8 cellular contexts compared by ENCODE assay signal in genomic region chr17:83051423-83052240, GRCh38. TPM values are rescaled to one million over a fixed set of nuclear protein-coding genes. Genes with fewer than 3 reads are reported as not detected.
DNase-seq lines count a peak whose midpoint lies in the region; ATAC-seq and TF ChIP-seq lines count a peak whose summit lies in the region.

No MANE protein-coding gene starts in this region.

- no peaks in the 10 kb centered on the region for H3K27me3 ChIP-seq in DND-41 (ENCODE audit: insufficient read depth, low read length, poor library complexity)
- no peaks in the 10 kb centered on the region for H3K27me3 ChIP-seq in Karpas-422 (ENCODE audit: low read length)

- H2AFZ ChIP-seq in DND-41 (ENCODE audit: low read depth, low read length) = peak overlapping the region; percentile 93
- peak overlapping the region; percentile 87; the same call in 1 of the 2 replicates for H2AFZ ChIP-seq in Karpas-422 (ENCODE audit: low read length)

- no peaks in the 10 kb centered on the region for H3K27me3 Mint-ChIP-seq in activated T-helper 2 cell treated with anti-CD3 and anti-CD28 coated beads, Interferon-gamma antibody, Interleukin-2, Interleukin-4, amounts not matched to agents 10 μg/mL and 5 μg/mL and 100 μg/mL, durations not matched to agents 14 hours and 24 hours and 36 hours (ENCODE audit: low read depth)
- H3K27me3 Mint-ChIP-seq in natural killer cell treated with Interleukin-12 subunit alpha and Interleukin-12 subunit beta and Interleukin-15 and Interleukin-18, amount 100 ng/mL, for 72 hours = no peaks in the 10 kb centered on the region

- H3K36me3 ChIP-seq in DND-41 (ENCODE audit: insufficient read depth, low read length) = peaks cover 6% of the 10 kb centered on the region
- H3K36me3 ChIP-seq in Karpas-422 (ENCODE audit: insufficient read depth, low read length) = peaks cover 5% of the 10 kb centered on the region

- H3K27ac Mint-ChIP-seq in activated T-helper 2 cell treated with anti-CD3 and anti-CD28 coated beads, Interferon-gamma antibody, Interleukin-2, Interleukin-4, amounts not matched to agents 10 μg/mL and 5 μg/mL and 100 μg/mL, durations not matched to agents 14 hours and 24 hours and 36 hours = peak overlapping the region; percentile 83
- peak overlapping the region in 1 of 2 donors; percentile 96 for H3K27ac Mint-ChIP-seq in natural killer cell treated with Interleukin-12 subunit alpha and Interleukin-12 subunit beta and Interleukin-15 and Interleukin-18, amount 100 ng/mL, for 72 hours

- H3K4me3 ChIP-seq in DND-41 (ENCODE audit: low read depth in 1 of 2, low read length in 2 of 2) (peak overlapping the region; percentile 35 to 71; a peak in 3 of 4 replicates), Karpas-422 (ENCODE audit: low read length) (peak overlapping the region; percentile 75)

- no peaks in the 10 kb centered on the region for H3K9me2 ChIP-seq in Karpas-422 (replicated peaks; ENCODE audit: insufficient read depth, low read length)

- peaks cover 14% of the 10 kb centered on the region for H3K9me3 Mint-ChIP-seq in activated T-helper 2 cell treated with anti-CD3 and anti-CD28 coated beads, Interferon-gamma antibody, Interleukin-2, Interleukin-4, amounts not matched to agents 10 μg/mL and 5 μg/mL and 100 μg/mL, durations not matched to agents 14 hours and 24 hours and 36 hours
- peaks cover 2% of the 10 kb centered on the region for H3K9me3 Mint-ChIP-seq in natural killer cell treated with Interleukin-12 subunit alpha and Interleukin-12 subunit beta and Interleukin-15 and Interleukin-18, amount 100 ng/mL, for 72 hours

- H3K4me3 Mint-ChIP-seq in activated T-helper 2 cell treated with anti-CD3 and anti-CD28 coated beads, Interferon-gamma antibody, Interleukin-2, Interleukin-4, amounts not matched to agents 10 μg/mL and 5 μg/mL and 100 μg/mL, durations not matched to agents 14 hours and 24 hours and 36 hours (ENCODE audit: low read depth) = peak overlapping the region; percentile 77
- peak overlapping the region; percentile 95 for H3K4me3 Mint-ChIP-seq in natural killer cell treated with Interleukin-12 subunit alpha and Interleukin-12 subunit beta and Interleukin-15 and Interleukin-18, amount 100 ng/mL, for 72 hours

- intact Hi-C loops in activated T-helper 2 cell treated with anti-CD3 and anti-CD28 coated beads, Interferon-gamma antibody, Interleukin-2, Interleukin-4, amounts not matched to agents 10 μg/mL and 5 μg/mL and 100 μg/mL, durations not matched to agents 14 hours and 24 hours and 36 hours (cut with micrococcal nuclease) = loop anchor here (5.0 kb wide), 1 partner anchor 404 kb away; the partner anchor contains the start of gene WDR45B

- H3K79me2 ChIP-seq in DND-41 (ENCODE audit: insufficient read depth, low read length) (peaks cover 30% of the 10 kb centered on the region), Karpas-422 (ENCODE audit: low read length) (no peaks in the 10 kb centered on the region)

- no peak for TF ChIP-seq CTCF in DND-41 (IDR thresholded peaks at IDR 0.05; ENCODE audit: borderline replicate concordance, extremely low read depth, low read length, poor library complexity, severe bottlenecking)

- peak; percentile 84 for ATAC-seq in DND-41 (ENCODE audit: insufficient read depth, low read depth)
- peak; percentile 88 for ATAC-seq in GM21825 (IDR thresholded peaks at IDR 0.05; ENCODE audit: unreplicated experiment)
- peak; percentile 96 to 97 for ATAC-seq in natural killer cell treated with Interleukin-12 subunit alpha and Interleukin-12 subunit beta and Interleukin-15 and Interleukin-18, amount 100 ng/mL, for 72 hours

- H3K9ac ChIP-seq in DND-41 (ENCODE audit: low read depth, low read length) (peak overlapping the region; percentile 88), Karpas-422 (ENCODE audit: low read length) (peak overlapping the region; percentile 83)

- H3K4me1 ChIP-seq in DND-41 (ENCODE audit: insufficient read depth, low read length) (peaks cover 52% of the 10 kb centered on the region), Karpas-422 (ENCODE audit: low read length) (peaks cover 24% of the 10 kb centered on the region)

- DNase-seq in DND-41 = peak; percentile 98
- peak; percentile 99 for DNase-seq in Karpas-422
- DNase-seq in RPMI7951 (ENCODE audit: low read depth) = peak; percentile 92
- DNase-seq in activated T-helper 2 cell treated with anti-CD3 and anti-CD28 coated beads, Interferon-gamma antibody, Interleukin-2, Interleukin-4, amounts not matched to agents 10 μg/mL and 5 μg/mL and 100 μg/mL, durations not matched to agents 14 hours and 24 hours and 36 hours (ENCODE audit: low spot score) = peak; percentile 97
- peak; percentile 93 for DNase-seq in fibroblast of peridontal ligament (ENCODE audit: extremely low read depth)
- peak; percentile 99 for DNase-seq in natural killer cell treated with Interleukin-12 subunit alpha and Interleukin-12 subunit beta and Interleukin-15 and Interleukin-18, amount 100 ng/mL, for 72 hours (ENCODE audit: low spot score)
- peak; percentile 96 for DNase-seq in stimulated activated naive CD4-positive, alpha-beta T cell treated with Interleukin-2 at 50 U/mL for 16 hours (lab: John Stamatoyannopoulos, UW)

- peak overlapping the region; percentile 91 for H3K27ac ChIP-seq in DND-41 (ENCODE audit: low read length)
- peak overlapping the region; percentile 53; the same call in 1 of the 2 replicates for H3K27ac ChIP-seq in Karpas-422 (ENCODE audit: low read length)

- no peaks in the 10 kb centered on the region for H4K20me1 ChIP-seq in DND-41 (ENCODE audit: insufficient read depth, low read length)
- no peaks in the 10 kb centered on the region for H4K20me1 ChIP-seq in Karpas-422 (ENCODE audit: insufficient read depth, low read depth, low read length)

- H3K4me2 ChIP-seq in DND-41 (ENCODE audit: insufficient read depth, low read length) (peak overlapping the region; percentile 87), Karpas-422 (ENCODE audit: low read depth, low read length, poor library complexity, severe bottlenecking) (peak overlapping the region; percentile 82)

- H3K9me3 ChIP-seq in DND-41 (ENCODE audit: insufficient read depth, low read length, severe bottlenecking) (peaks cover 6% of the 10 kb centered on the region), Karpas-422 (ENCODE audit: low read length) (peaks cover 4% of the 10 kb centered on the region; the same call in 1 of the 2 replicates)

- H3K4me1 Mint-ChIP-seq in activated T-helper 2 cell treated with anti-CD3 and anti-CD28 coated beads, Interferon-gamma antibody, Interleukin-2, Interleukin-4, amounts not matched to agents 10 μg/mL and 5 μg/mL and 100 μg/mL, durations not matched to agents 14 hours and 24 hours and 36 hours (ENCODE audit: low read depth) = peaks cover 32% of the 10 kb centered on the region
- peaks cover 27 to 43% of the 10 kb centered on the region in 2 donors for H3K4me1 Mint-ChIP-seq in natural killer cell treated with Interleukin-12 subunit alpha and Interleukin-12 subunit beta and Interleukin-15 and Interleukin-18, amount 100 ng/mL, for 72 hours (ENCODE audit: low read depth in 2 of 2)

- peaks cover 16% of the 10 kb centered on the region for H3K36me3 Mint-ChIP-seq in activated T-helper 2 cell treated with anti-CD3 and anti-CD28 coated beads, Interferon-gamma antibody, Interleukin-2, Interleukin-4, amounts not matched to agents 10 μg/mL and 5 μg/mL and 100 μg/mL, durations not matched to agents 14 hours and 24 hours and 36 hours (ENCODE audit: low read depth)
- H3K36me3 Mint-ChIP-seq in natural killer cell treated with Interleukin-12 subunit alpha and Interleukin-12 subunit beta and Interleukin-15 and Interleukin-18, amount 100 ng/mL, for 72 hours = peaks cover 8% of the 10 kb centered on the region

RNA-seq across cellular contexts. Expression of gene METRNL, which starts 27.8 kb away (rescaled TPM):
- total RNA-seq in Karpas-422 (2014; rRNA removed; shearing (Covaris generic); ENCODE audit: low replicate concordance) = 1.3 and 2.4 TPM in 2 replicates
- total RNA-seq in RPMI7951 (2014; rRNA removed; shearing (Covaris generic)) = 31.4 and 42.4 TPM in 2 replicates
- total RNA-seq in activated T-helper 2 cell treated with anti-CD3 and anti-CD28 coated beads, Interferon-gamma antibody, Interleukin-2, Interleukin-4, amounts not matched to agents 10 μg/mL and 5 μg/mL and 100 μg/mL, durations not matched to agents 14 hours and 24 hours and 36 hours = 71.0 and 74.7 TPM in 2 replicates
- total RNA-seq in natural killer cell treated with Interleukin-12 subunit alpha and Interleukin-12 subunit beta and Interleukin-15 and Interleukin-18, amount 100 ng/mL, for 72 hours = 100 to 1,000 TPM; 179 to 208 TPM

Comparison
In these comparisons a context has a peak if more than half of its experiments do, and no peak if none do; other contexts are left out.
1. Peak in every context shown above with its lines: DNase-seq, ATAC-seq, H3K4me3 ChIP-seq and H3K27ac ChIP-seq.